Comparison of ENCODE assay signal across 8 cellular contexts in genomic region chr5:59562756-59563389, GRCh38.
DNase-seq lines count a peak whose midpoint lies in the region; ATAC-seq, FAIRE-seq and TF ChIP-seq lines count a peak whose summit lies in the region.

No MANE protein-coding gene starts in this region.

- DNase-seq in NK-92 treated with Interleukin-12 subunit alpha and Interleukin-12 subunit beta, amount 100 ng/mL, for 24 hours (lab: John Stamatoyannopoulos, UW): peak; percentile 75
- DNase-seq in NK-92 (lab: John Stamatoyannopoulos, UW; ENCODE audit: unreplicated experiment): no peak
- DNase-seq in HTR-8/SVneo (ENCODE audit: insufficient read length, low spot score): peak; percentile 26
- peak; percentile 74 for DNase-seq in astrocyte of the spinal cord (ENCODE audit: low read depth, low spot score)
- no peak for DNase-seq in naive thymus-derived CD4-positive, alpha-beta T cell
- no peak for DNase-seq in osteoblast (ENCODE audit: insufficient read length, low spot score, missing footprints)
- no peak for DNase-seq in stimulated activated CD4-positive, alpha-beta T cell treated with anti-CD3 and anti-CD28 coated beads, Interleukin-4, amount 100 ng/mL, for 1 hour

- peak overlapping the region in 1 of 9 donors; percentile 71 for H3K27ac Mint-ChIP-seq in naive thymus-derived CD4-positive, alpha-beta T cell

- H3K36me3 Mint-ChIP-seq in naive thymus-derived CD4-positive, alpha-beta T cell: no peaks in the 10 kb centered on the region

- CTCF ChIA-PET in naive thymus-derived CD4-positive, alpha-beta T cell (lab: Charles Lee): no interaction called here

- H3K4me3 ChIP-seq in astrocyte of the spinal cord (ENCODE audit: low read depth, low read length) (no peak overlapping the region), osteoblast (ENCODE audit: insufficient read depth, low read length) (no peak overlapping the region)
- no peak overlapping the region for H3K4me3 ChIP-seq in naive thymus-derived CD4-positive, alpha-beta T cell (ENCODE audit: low read length)

- no peak overlapping the region for H2AFZ ChIP-seq in osteoblast (ENCODE audit: low read length)

- no peaks in the 10 kb centered on the region for H3K79me2 ChIP-seq in osteoblast (ENCODE audit: insufficient read depth, low read length)

- no peak overlapping the region for H3K27ac ChIP-seq in naive thymus-derived CD4-positive, alpha-beta T cell (ENCODE audit: low read depth, low read length)
- no peak overlapping the region for H3K27ac ChIP-seq in osteoblast (ENCODE audit: low read depth, low read length)

- FAIRE-seq in HTR-8/SVneo (lab: Jason Lieb, UNC): peak; percentile 40

- ATAC-seq in GM21723 (IDR thresholded peaks at IDR 0.05; ENCODE audit: unreplicated experiment): peak; percentile 98
- peak; percentile 84 for ATAC-seq in naive thymus-derived CD4-positive, alpha-beta T cell

- no peaks in the 10 kb centered on the region for H3K36me3 ChIP-seq in naive thymus-derived CD4-positive, alpha-beta T cell (ENCODE audit: control insufficient read depth in 2 of 3, insufficient read depth in 3 of 3, low read length in 3 of 3)
- H3K36me3 ChIP-seq in osteoblast (ENCODE audit: insufficient read depth, low read length): no peaks in the 10 kb centered on the region

- no peaks in the 10 kb centered on the region for H3K9me3 ChIP-seq in naive thymus-derived CD4-positive, alpha-beta T cell (ENCODE audit: control insufficient read depth in 2 of 3, low read length in 3 of 3)
- no peaks in the 10 kb centered on the region for H3K9me3 ChIP-seq in osteoblast (ENCODE audit: low read depth, low read length)

- peaks cover 0 to 4% (median 0%) of the 10 kb centered on the region in 11 donors for H3K9me3 Mint-ChIP-seq in naive thymus-derived CD4-positive, alpha-beta T cell

- H3K27me3 Mint-ChIP-seq in naive thymus-derived CD4-positive, alpha-beta T cell: peaks cover 0 to 2% (median 0%) of the 10 kb centered on the region in 5 donors

- POLR2A ChIA-PET in naive thymus-derived CD4-positive, alpha-beta T cell (lab: Charles Lee): no interaction called here

- no peaks in the 10 kb centered on the region for H4K20me1 ChIP-seq in osteoblast (ENCODE audit: insufficient read depth, low read length)

- TF ChIP-seq CTCF in astrocyte of the spinal cord (IDR thresholded peaks at IDR 0.05; ENCODE audit: low read depth, low read length) (no peak), osteoblast (IDR thresholded peaks at IDR 0.05; ENCODE audit: extremely low read depth, low read depth, low read length) (no peak)

- H3K4me3 Mint-ChIP-seq in naive thymus-derived CD4-positive, alpha-beta T cell: no peak overlapping the region

- peaks cover 0 to 7% (median 0%) of the 10 kb centered on the region in 7 donors for H3K4me1 Mint-ChIP-seq in naive thymus-derived CD4-positive, alpha-beta T cell

- in situ Hi-C loops in astrocyte of the spinal cord (cut with HindIII; ENCODE audit: low sequenced_read_pairs): no loop called here

- H3K4me1 ChIP-seq in naive thymus-derived CD4-positive, alpha-beta T cell (ENCODE audit: control insufficient read depth in 2 of 2, insufficient read depth in 2 of 2, low read length in 2 of 2): no peaks in the 10 kb centered on the region
- no peaks in the 10 kb centered on the region for H3K4me1 ChIP-seq in osteoblast (ENCODE audit: insufficient read depth, low read length)

- no peaks in the 10 kb centered on the region for H3K27me3 ChIP-seq in naive thymus-derived CD4-positive, alpha-beta T cell (ENCODE audit: control insufficient read depth in 2 of 2, insufficient read depth in 2 of 2, low read length in 2 of 2)
- no peaks in the 10 kb centered on the region for H3K27me3 ChIP-seq in osteoblast (ENCODE audit: insufficient read depth, low read length)

- no peak overlapping the region for H3K4me2 ChIP-seq in osteoblast (ENCODE audit: insufficient read depth, low read length)

- intact Hi-C loops in naive thymus-derived CD4-positive, alpha-beta T cell (cut with micrococcal nuclease): no loop called here

Comparison
In these comparisons a context has a peak if more than half of its experiments do, and no peak if none do; other contexts are left out.
1. DNase-seq: peak in NK-92 treated with Interleukin-12 subunit alpha and Interleukin-12 subunit beta, amount 100 ng/mL, for 24 hours (single experiment), HTR-8/SVneo (single experiment) and astrocyte of the spinal cord (single experiment); none in NK-92 (single experiment), naive thymus-derived CD4-positive, alpha-beta T cell (0 of 9), osteoblast (single experiment) and stimulated activated CD4-positive, alpha-beta T cell treated with anti-CD3 and anti-CD28 coated beads, Interleukin-4, amount 100 ng/mL, for 1 hour (single experiment).